Comparison of ENCODE assay signal across 1 cellular context in the genomic region with DNA sequence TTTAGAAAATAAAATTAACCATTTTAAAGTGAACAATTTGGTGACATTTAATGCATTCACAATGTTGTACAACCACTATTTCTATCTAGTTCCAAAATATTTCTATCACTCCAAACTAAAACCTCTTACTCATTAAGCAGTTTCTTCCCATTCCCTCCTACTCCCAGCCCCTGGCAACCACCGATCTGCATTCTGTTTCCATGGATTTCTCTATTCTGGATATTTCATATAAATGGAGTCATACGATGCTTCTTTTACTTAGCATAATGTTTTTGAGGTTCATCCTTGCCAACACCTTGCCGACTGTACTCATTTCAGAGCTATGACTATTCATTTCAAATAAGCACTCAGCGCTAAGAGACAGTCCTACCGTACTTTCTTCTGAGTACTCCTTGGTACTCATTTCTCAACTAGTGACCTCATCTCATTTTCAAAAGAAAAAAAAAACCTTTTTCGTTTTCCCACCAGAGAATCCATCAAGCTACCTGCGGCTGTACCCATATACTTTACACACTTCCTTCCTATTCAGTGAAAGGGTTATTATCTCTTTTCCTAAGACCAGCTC.
TF ChIP-seq lines count a peak whose summit lies in the region.

No MANE protein-coding gene starts in this region.

TF ChIP-seq in GM12878, 131 proteins besides CTCF, POLR2A, EP300 and RAD21 (continued from another document):
- TF ChIP-seq, protein P1, sequence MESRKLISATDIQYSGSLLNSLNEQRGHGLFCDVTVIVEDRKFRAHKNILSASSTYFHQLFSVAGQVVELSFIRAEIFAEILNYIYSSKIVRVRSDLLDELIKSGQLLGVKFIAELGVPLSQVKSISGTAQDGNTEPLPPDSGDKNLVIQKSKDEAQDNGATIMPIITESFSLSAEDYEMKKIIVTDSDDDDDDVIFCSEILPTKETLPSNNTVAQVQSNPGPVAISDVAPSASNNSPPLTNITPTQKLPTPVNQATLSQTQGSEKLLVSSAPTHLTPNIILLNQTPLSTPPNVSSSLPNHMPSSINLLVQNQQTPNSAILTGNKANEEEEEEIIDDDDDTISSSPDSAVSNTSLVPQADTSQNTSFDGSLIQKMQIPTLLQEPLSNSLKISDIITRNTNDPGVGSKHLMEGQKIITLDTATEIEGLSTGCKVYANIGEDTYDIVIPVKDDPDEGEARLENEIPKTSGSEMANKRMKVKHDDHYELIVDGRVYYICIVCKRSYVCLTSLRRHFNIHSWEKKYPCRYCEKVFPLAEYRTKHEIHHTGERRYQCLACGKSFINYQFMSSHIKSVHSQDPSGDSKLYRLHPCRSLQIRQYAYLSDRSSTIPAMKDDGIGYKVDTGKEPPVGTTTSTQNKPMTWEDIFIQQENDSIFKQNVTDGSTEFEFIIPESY (IDR thresholded peaks at IDR 0.05) = no peak
- no peak for TF ChIP-seq DPF2 (IDR thresholded peaks at IDR 0.05)
- no peak for TF ChIP-seq MTA2 (IDR thresholded peaks at IDR 0.05; ENCODE audit: low read depth)
- TF ChIP-seq ZSCAN29 (IDR thresholded peaks at IDR 0.05) = no peak
- TF ChIP-seq, protein P2, sequence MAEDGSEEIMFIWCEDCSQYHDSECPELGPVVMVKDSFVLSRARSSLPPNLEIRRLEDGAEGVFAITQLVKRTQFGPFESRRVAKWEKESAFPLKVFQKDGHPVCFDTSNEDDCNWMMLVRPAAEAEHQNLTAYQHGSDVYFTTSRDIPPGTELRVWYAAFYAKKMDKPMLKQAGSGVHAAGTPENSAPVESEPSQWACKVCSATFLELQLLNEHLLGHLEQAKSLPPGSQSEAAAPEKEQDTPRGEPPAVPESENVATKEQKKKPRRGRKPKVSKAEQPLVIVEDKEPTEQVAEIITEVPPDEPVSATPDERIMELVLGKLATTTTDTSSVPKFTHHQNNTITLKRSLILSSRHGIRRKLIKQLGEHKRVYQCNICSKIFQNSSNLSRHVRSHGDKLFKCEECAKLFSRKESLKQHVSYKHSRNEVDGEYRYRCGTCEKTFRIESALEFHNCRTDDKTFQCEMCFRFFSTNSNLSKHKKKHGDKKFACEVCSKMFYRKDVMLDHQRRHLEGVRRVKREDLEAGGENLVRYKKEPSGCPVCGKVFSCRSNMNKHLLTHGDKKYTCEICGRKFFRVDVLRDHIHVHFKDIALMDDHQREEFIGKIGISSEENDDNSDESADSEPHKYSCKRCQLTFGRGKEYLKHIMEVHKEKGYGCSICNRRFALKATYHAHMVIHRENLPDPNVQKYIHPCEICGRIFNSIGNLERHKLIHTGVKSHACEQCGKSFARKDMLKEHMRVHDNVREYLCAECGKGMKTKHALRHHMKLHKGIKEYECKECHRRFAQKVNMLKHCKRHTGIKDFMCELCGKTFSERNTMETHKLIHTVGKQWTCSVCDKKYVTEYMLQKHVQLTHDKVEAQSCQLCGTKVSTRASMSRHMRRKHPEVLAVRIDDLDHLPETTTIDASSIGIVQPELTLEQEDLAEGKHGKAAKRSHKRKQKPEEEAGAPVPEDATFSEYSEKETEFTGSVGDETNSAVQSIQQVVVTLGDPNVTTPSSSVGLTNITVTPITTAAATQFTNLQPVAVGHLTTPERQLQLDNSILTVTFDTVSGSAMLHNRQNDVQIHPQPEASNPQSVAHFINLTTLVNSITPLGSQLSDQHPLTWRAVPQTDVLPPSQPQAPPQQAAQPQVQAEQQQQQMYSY (CRISPR knock-in tag; IDR thresholded peaks at IDR 0.05) = no peak
- no peak for TF ChIP-seq POU2F2 (IDR thresholded peaks at IDR 0.05; ENCODE audit: borderline replicate concordance, low read depth, low read length)
- TF ChIP-seq, protein P3, sequence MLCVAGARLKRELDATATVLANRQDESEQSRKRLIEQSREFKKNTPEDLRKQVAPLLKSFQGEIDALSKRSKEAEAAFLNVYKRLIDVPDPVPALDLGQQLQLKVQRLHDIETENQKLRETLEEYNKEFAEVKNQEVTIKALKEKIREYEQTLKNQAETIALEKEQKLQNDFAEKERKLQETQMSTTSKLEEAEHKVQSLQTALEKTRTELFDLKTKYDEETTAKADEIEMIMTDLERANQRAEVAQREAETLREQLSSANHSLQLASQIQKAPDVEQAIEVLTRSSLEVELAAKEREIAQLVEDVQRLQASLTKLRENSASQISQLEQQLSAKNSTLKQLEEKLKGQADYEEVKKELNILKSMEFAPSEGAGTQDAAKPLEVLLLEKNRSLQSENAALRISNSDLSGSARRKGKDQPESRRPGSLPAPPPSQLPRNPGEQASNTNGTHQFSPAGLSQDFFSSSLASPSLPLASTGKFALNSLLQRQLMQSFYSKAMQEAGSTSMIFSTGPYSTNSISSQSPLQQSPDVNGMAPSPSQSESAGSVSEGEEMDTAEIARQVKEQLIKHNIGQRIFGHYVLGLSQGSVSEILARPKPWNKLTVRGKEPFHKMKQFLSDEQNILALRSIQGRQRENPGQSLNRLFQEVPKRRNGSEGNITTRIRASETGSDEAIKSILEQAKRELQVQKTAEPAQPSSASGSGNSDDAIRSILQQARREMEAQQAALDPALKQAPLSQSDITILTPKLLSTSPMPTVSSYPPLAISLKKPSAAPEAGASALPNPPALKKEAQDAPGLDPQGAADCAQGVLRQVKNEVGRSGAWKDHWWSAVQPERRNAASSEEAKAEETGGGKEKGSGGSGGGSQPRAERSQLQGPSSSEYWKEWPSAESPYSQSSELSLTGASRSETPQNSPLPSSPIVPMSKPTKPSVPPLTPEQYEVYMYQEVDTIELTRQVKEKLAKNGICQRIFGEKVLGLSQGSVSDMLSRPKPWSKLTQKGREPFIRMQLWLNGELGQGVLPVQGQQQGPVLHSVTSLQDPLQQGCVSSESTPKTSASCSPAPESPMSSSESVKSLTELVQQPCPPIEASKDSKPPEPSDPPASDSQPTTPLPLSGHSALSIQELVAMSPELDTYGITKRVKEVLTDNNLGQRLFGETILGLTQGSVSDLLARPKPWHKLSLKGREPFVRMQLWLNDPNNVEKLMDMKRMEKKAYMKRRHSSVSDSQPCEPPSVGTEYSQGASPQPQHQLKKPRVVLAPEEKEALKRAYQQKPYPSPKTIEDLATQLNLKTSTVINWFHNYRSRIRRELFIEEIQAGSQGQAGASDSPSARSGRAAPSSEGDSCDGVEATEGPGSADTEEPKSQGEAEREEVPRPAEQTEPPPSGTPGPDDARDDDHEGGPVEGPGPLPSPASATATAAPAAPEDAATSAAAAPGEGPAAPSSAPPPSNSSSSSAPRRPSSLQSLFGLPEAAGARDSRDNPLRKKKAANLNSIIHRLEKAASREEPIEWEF (IDR thresholded peaks at IDR 0.05; ENCODE audit: insufficient replicate concordance, low read depth, low read length) = no peak
- TF ChIP-seq EGR1 (IDR thresholded peaks at IDR 0.05; ENCODE audit: borderline replicate concordance in 1 of 2, low read depth in 2 of 2, low read length in 2 of 2) = no peak
- no peak for TF ChIP-seq ZNF207 (IDR thresholded peaks at IDR 0.05; ENCODE audit: borderline replicate concordance)
- TF ChIP-seq RUNX3 (IDR thresholded peaks at IDR 0.05; ENCODE audit: low read length) = no peak; the same call in 1 of the 2 replicates
- TF ChIP-seq, protein P4, sequence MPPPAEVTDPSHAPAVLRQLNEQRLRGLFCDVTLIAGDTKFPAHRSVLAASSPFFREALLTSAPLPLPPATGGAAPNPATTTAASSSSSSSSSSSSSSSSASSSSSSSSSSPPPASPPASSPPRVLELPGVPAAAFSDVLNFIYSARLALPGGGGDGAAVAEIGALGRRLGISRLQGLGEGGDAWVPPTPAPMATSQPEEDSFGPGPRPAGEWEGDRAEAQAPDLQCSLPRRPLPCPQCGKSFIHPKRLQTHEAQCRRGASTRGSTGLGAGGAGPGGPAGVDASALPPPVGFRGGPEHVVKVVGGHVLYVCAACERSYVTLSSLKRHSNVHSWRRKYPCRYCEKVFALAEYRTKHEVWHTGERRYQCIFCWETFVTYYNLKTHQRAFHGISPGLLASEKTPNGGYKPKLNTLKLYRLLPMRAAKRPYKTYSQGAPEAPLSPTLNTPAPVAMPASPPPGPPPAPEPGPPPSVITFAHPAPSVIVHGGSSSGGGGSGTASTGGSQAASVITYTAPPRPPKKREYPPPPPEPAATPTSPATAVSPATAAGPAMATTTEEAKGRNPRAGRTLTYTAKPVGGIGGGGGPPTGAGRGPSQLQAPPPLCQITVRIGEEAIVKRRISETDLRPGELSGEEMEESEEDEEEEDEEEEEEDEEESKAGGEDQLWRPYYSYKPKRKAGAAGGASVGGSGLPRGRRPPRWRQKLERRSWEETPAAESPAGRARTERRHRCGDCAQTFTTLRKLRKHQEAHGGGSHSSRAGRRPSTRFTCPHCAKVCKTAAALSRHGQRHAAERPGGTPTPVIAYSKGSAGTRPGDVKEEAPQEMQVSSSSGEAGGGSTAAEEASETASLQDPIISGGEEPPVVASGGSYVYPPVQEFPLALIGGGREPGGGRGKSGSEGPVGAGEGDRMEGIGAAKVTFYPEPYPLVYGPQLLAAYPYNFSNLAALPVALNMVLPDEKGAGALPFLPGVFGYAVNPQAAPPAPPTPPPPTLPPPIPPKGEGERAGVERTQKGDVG (CRISPR knock-in tag; IDR thresholded peaks at IDR 0.05) = no peak
- TF ChIP-seq LARP7 (IDR thresholded peaks at IDR 0.05) = no peak
- TF ChIP-seq, protein P5, sequence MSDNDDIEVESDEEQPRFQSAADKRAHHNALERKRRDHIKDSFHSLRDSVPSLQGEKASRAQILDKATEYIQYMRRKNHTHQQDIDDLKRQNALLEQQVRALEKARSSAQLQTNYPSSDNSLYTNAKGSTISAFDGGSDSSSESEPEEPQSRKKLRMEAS (IDR thresholded peaks at IDR 0.05; ENCODE audit: low read depth, low read length) = no peak
- TF ChIP-seq TCF7 (IDR thresholded peaks at IDR 0.05; ENCODE audit: borderline replicate concordance) = 0 out of 2 replicates have a peak, but pooled peaks have one; percentile 9
